ENCODE assay signal across 8 cellular contexts in genomic region chr16:4350787-4351659, GRCh38. TPM values are rescaled to one million over a fixed set of nuclear protein-coding genes. Genes with fewer than 3 reads are reported as not detected.
A peak's percentile ranks its signal among the peaks of the same experiment; 100 is the strongest.
DNase-seq lines count a peak whose midpoint lies in the region; ATAC-seq and TF ChIP-seq lines count a peak whose summit lies in the region.

TSS of gene PAM16 (minus strand) at chr16:4351321. CDS start at chr16:4351234, 87 bp downstream.

- H3K36me3 ChIP-seq in Caco-2 (ENCODE audit: control insufficient read depth, insufficient read depth, low read length) (no peaks in the 10 kb centered on the region; the same call in 1 of the 2 replicates), HUES48 (ENCODE audit: control insufficient read depth, insufficient read depth, low read length) (peaks cover 22% of the 10 kb centered on the region), endodermal cell (ENCODE audit: control insufficient read depth, insufficient read depth, low read length) (peaks cover 5% of the 10 kb centered on the region)

- H3K9me3 ChIP-seq in Caco-2 (no peaks in the 10 kb centered on the region), HUES48 (ENCODE audit: control insufficient read depth, insufficient read depth, low read length) (no peaks in the 10 kb centered on the region), endodermal cell (ENCODE audit: control insufficient read depth, low read length) (no peaks in the 10 kb centered on the region)

- POLR2A ChIA-PET in Caco-2 (lab: Charles Lee), result interaction anchor here (0.5 to 1.2 kb wide), 2 partner anchors 97 to 98 kb away, joined by 3 to 6 read pairs; no protein-coding TSS in a partner anchor

- H3K27ac ChIP-seq in HUES48 (ENCODE audit: low read depth, low read length), result peak within 1 kb of the TSS; percentile 89
- peak within 1 kb of the TSS; percentile 27 for H3K27ac ChIP-seq in endodermal cell (ENCODE audit: low read depth, low read length)

- H3K9me3 Mint-ChIP-seq in Caco-2 (ENCODE audit: unreplicated experiment), result no peaks in the 10 kb centered on the region
- no peaks in the 10 kb centered on the region for H3K9me3 Mint-ChIP-seq in endodermal cell

- intact Hi-C loops in Caco-2 (cut with micrococcal nuclease; ENCODE audit: unreplicated experiment), result no loop called here

- H3K27ac Mint-ChIP-seq in Caco-2 (ENCODE audit: unreplicated experiment) (peak within 1 kb of the TSS; percentile 87), endodermal cell (peak within 1 kb of the TSS; percentile 97)

- H3K4me3 Mint-ChIP-seq in Caco-2 (ENCODE audit: unreplicated experiment) (peak within 1 kb of the TSS; percentile 83), endodermal cell (peak within 1 kb of the TSS; percentile 92)

- CTCF ChIA-PET in Caco-2 (lab: Charles Lee), result interaction anchor here (0.7 to 1.2 kb wide), 5 partner anchors 24 to 97 kb away, joined by 3 to 15 read pairs (median 3); no protein-coding TSS in a partner anchor

- TSS peak; percentile 47 for BruUV-seq in Caco-2 (replicated peaks; lab: Mats Ljungman, UMichigan)

- peak; percentile 83 for ATAC-seq in GM21390 (IDR thresholded peaks at IDR 0.05; ENCODE audit: unreplicated experiment)

- H3K4me1 Mint-ChIP-seq in Caco-2 (ENCODE audit: low read depth, unreplicated experiment) (no peaks in the 10 kb centered on the region), endodermal cell (peaks cover 4% of the 10 kb centered on the region)

- 1% methylated on average over 39 to 81 of the region's 81 CpGs for WGBS in endodermal cell (ENCODE audit: insufficient coverage in 1 of 2, insufficient read length in 1 of 2), 2 experiments

- H3K27me3 Mint-ChIP-seq in Caco-2 (ENCODE audit: insufficient read depth, unreplicated experiment) (no peaks in the 10 kb centered on the region), endodermal cell (ENCODE audit: insufficient read depth) (no peaks in the 10 kb centered on the region)

- TF ChIP-seq CTCF in Caco-2 (IDR thresholded peaks at IDR 0.05; ENCODE audit: insufficient read depth in 1 of 2, low read depth in 1 of 2, low read length in 1 of 2, severe bottlenecking in 1 of 2, unreplicated experiment in 1 of 2) (no peak), endodermal cell (conservative IDR thresholded peaks at IDR 0.05) (no peak)

- H3K27me3 ChIP-seq in Caco-2 (replicated peaks; ENCODE audit: control insufficient read depth, insufficient read depth, low read length) (no peaks in the 10 kb centered on the region), HUES48 (ENCODE audit: control insufficient read depth, insufficient read depth, low read length) (no peaks in the 10 kb centered on the region), endodermal cell (ENCODE audit: control insufficient read depth, insufficient read depth, low read length, poor library complexity, severe bottlenecking) (no peaks in the 10 kb centered on the region)

- H3K9ac ChIP-seq in HUES48 (ENCODE audit: low read depth, low read length) (peak within 1 kb of the TSS; percentile 74), endodermal cell (ENCODE audit: extremely low read depth, low read length, poor library complexity, severe bottlenecking) (peak within 1 kb of the TSS; percentile 81)

- H3K4me3 ChIP-seq in Caco-2 (ENCODE audit: low read depth, low read length) (peak within 1 kb of the TSS; percentile 59), HUES48 (ENCODE audit: low read depth, low read length) (peak within 1 kb of the TSS; percentile 84), endodermal cell (ENCODE audit: low read length) (peak within 1 kb of the TSS; percentile 92)

- DNase-seq in Caco-2 (peak; percentile 96 to 97), NOMO-1 treated with dmso at 0.1 percent for 144 hours (lab: John Stamatoyannopoulos, UW; ENCODE audit: unreplicated experiment) (peak; percentile 94), endodermal cell (peak; percentile 99), mesenteric fat pad (ENCODE audit: low spot score) (peak; percentile 99)
- peak; percentile 96 to 99 (median 98) for DNase-seq in activated CD8-positive, alpha-beta memory T cell treated with anti-CD3 and anti-CD28 coated beads for 48 hours (ENCODE audit: low read depth in 2 of 3, low spot score in 2 of 3)
- peak; percentile 99 for DNase-seq in stimulated activated CD8-positive, alpha-beta memory T cell treated with anti-CD3 and anti-CD28 coated beads, Interleukin-15, amount 100 ng/mL, for 24 hours (ENCODE audit: low read depth)

- H3K4me1 ChIP-seq in Caco-2 (no peaks in the 10 kb centered on the region), HUES48 (ENCODE audit: control insufficient read depth, insufficient read depth, low read length) (no peaks in the 10 kb centered on the region), endodermal cell (ENCODE audit: control insufficient read depth, insufficient read depth, low read length) (no peaks in the 10 kb centered on the region)

- H3K36me3 Mint-ChIP-seq in Caco-2 (ENCODE audit: insufficient read depth, unreplicated experiment) (peaks cover 12% of the 10 kb centered on the region), endodermal cell (ENCODE audit: low read depth) (peaks cover 7% of the 10 kb centered on the region)

RNA-seq across cellular contexts. Expression of gene PAM16, which starts in this region (rescaled TPM):
- 74.1 and 76.5 TPM in 2 replicates for total RNA-seq in Caco-2 (2022)
- 10 to 100 TPM; 57.7 to 66.2 TPM for total RNA-seq in endodermal cell
- polyA plus RNA-seq in endodermal cell (2013, experiment 1 of 2), result 57.2 TPM
- 62.4 TPM for polyA plus RNA-seq in endodermal cell (2013, experiment 2 of 2)
- total RNA-seq in mesenteric fat pad, result 38.2 TPM

Comparison
In these comparisons a context has a peak if more than half of its experiments do, and no peak if none do; other contexts are left out.
1. Peak in every context shown above with its lines: DNase-seq, ATAC-seq, H3K4me3 ChIP-seq and H3K27ac ChIP-seq.